In genomic region chr5:88829053-88829452, GRCh38 we compare ENCODE assay signal across 9 cellular contexts. TPM values are rescaled to one million over a fixed set of nuclear protein-coding genes. Genes with fewer than 3 reads are reported as not detected.
A peak's percentile ranks its signal among the peaks of the same experiment; 100 is the strongest.
DNase-seq lines count a peak whose midpoint lies in the region; ATAC-seq, FAIRE-seq and TF ChIP-seq lines count a peak whose summit lies in the region.
"Had no signal": no experiment of that assay in that cellular context is flagged by ENCODE, and none has a peak within 500 bp of the region (broad histone marks: within the 10 kb centered on the region; RNA-seq: fewer than 3 reads in every experiment).

No MANE protein-coding gene starts in this region.

- H3K27me3 Mint-ChIP-seq in naive thymus-derived CD8-positive, alpha-beta T cell: no peaks in the 10 kb centered on the region

- peaks cover 17 to 86% (median 49%) of the 10 kb centered on the region in 4 donors for H3K4me1 Mint-ChIP-seq in naive thymus-derived CD8-positive, alpha-beta T cell

- no peak for ATAC-seq in naive thymus-derived CD8-positive, alpha-beta T cell
- ATAC-seq in HG03342 (IDR thresholded peaks at IDR 0.05; ENCODE audit: unreplicated experiment) (no peak), GM21576 (IDR thresholded peaks at IDR 0.05; ENCODE audit: unreplicated experiment) (no peak)

- H3K9me3 Mint-ChIP-seq in naive thymus-derived CD8-positive, alpha-beta T cell: no peaks in the 10 kb centered on the region

- H3K4me3 ChIP-seq in choroid plexus epithelial cell (ENCODE audit: low read depth, low read length): no peak overlapping the region

- H3K27ac Mint-ChIP-seq in naive thymus-derived CD8-positive, alpha-beta T cell: peak overlapping the region in 5 of 10 donors; percentile 20 to 64 (median 25)

- POLR2A ChIA-PET in naive thymus-derived CD8-positive, alpha-beta T cell (lab: Charles Lee): no interaction called here

- no peaks in the 10 kb centered on the region for H3K36me3 Mint-ChIP-seq in naive thymus-derived CD8-positive, alpha-beta T cell

- TF ChIP-seq CTCF in choroid plexus epithelial cell (conservative IDR thresholded peaks at IDR 0.05; ENCODE audit: low read depth, low read length): peak; percentile 37

- FAIRE-seq in urothelium cell line (lab: Jason Lieb, UNC): no peak

- peak overlapping the region in 6 of 10 donors; percentile 4 to 52 (median 21) for H3K4me3 Mint-ChIP-seq in naive thymus-derived CD8-positive, alpha-beta T cell

- peak; percentile 29 for DNase-seq in CMK (ENCODE audit: low read depth)
- peak; percentile 3 for DNase-seq in M059J (ENCODE audit: low read depth)
- DNase-seq in choroid plexus epithelial cell (ENCODE audit: low read depth): no peak
- DNase-seq in naive thymus-derived CD8-positive, alpha-beta T cell: no peak
- no peak for DNase-seq in urothelium cell line (ENCODE audit: low spot score)
- DNase-seq in activated T-cell treated with anti-CD3 and anti-CD28 coated beads for 4 hours: no peak
- DNase-seq: NCI-H1092 had no signal

RNA-seq across cellular contexts. Expression of gene MEF2C, which starts 53.9 kb away (rescaled TPM):
- total RNA-seq in M059J (2014; rRNA removed; shearing (Covaris generic)): 7.6 and 7.7 TPM in 2 replicates
- 10 to 100 TPM in 1 of 2 experiments, 1 to 10 TPM in 1; 8.9 to 10.8 TPM for total RNA-seq in naive thymus-derived CD8-positive, alpha-beta T cell
- under 1 TPM; 0.14 to 0.48 (median 0.46) TPM for polyA plus RNA-seq in naive thymus-derived CD8-positive, alpha-beta T cell

Comparison
In these comparisons a context has a peak if more than half of its experiments do, and no peak if none do; other contexts are left out.
1. DNase-seq: peak in CMK (single experiment) and M059J (single experiment); none in choroid plexus epithelial cell (single experiment), naive thymus-derived CD8-positive, alpha-beta T cell (0 of 10), urothelium cell line (single experiment) and activated T-cell treated with anti-CD3 and anti-CD28 coated beads for 4 hours (single experiment).